10 cellular contexts compared by ENCODE assay signal in the genomic region with DNA sequence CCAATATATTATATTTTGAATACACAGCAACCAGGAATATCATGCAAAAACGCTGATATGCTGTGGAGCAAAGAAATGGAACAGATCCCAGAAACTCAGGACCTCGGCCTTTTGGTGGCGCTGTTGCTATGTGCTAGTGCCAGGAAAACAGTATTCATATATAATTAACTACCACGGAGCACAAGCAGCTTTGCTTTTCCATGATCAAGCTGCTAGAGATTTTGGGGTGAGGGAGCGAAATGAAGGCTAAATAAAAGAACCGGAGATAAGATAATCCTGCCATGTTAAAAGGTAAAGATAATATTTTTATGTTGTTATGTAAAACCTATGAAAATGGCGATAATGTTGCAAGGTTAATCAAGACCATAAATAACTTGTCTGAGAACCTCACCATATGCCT.
DNase-seq lines count a peak whose midpoint lies in the region; ATAC-seq and TF ChIP-seq lines count a peak whose summit lies in the region.
"Had no signal": no experiment of that assay in that cellular context is flagged by ENCODE, and none has a peak within 500 bp of the region (broad histone marks: within the 10 kb centered on the region; RNA-seq: fewer than 3 reads in every experiment).

No MANE protein-coding gene starts in this region.

- TF ChIP-seq CTCF in SK-N-SH (IDR thresholded peaks at IDR 0.05) (peak; percentile 95), neural progenitor cell (IDR thresholded peaks at IDR 0.05) (peak; percentile 95)

- H3K27me3 ChIP-seq in SK-N-SH (ENCODE audit: insufficient read depth) (no peaks in the 10 kb centered on the region), neural progenitor cell (no peaks in the 10 kb centered on the region)

- POLR2A ChIA-PET in SK-N-SH (lab: Yijun Ruan, JAX): interaction anchor here (0.6 kb wide), 1 partner anchor 264 kb away, joined by 3 read pairs; no protein-coding TSS in a partner anchor

- no peaks in the 10 kb centered on the region for H3K36me3 Mint-ChIP-seq in neural progenitor cell
- H3K36me3 Mint-ChIP-seq: activated naive CD4-positive, alpha-beta T cell treated with anti-CD3 and anti-CD28 coated beads, Interleukin-2, amount 50 U/mL, for 24 hours had no signal

- TF ChIP-seq EP300 in SK-N-SH (IDR thresholded peaks at IDR 0.05; ENCODE audit: borderline replicate concordance in 1 of 2, low read depth in 1 of 2, low read length in 1 of 2): 0 out of 4 replicates have a peak, but pooled peaks of 1 of the 2 experiments have one; percentile 12

- H3K4me1 Mint-ChIP-seq in neural progenitor cell: peaks cover 3% of the 10 kb centered on the region
- H3K4me1 Mint-ChIP-seq: activated naive CD4-positive, alpha-beta T cell treated with anti-CD3 and anti-CD28 coated beads, Interleukin-2, amount 50 U/mL, for 24 hours had no signal

- no peak overlapping the region for H3K27ac Mint-ChIP-seq in neural progenitor cell
- H3K27ac Mint-ChIP-seq: activated naive CD4-positive, alpha-beta T cell treated with anti-CD3 and anti-CD28 coated beads, Interleukin-2, amount 50 U/mL, for 24 hours; stimulated activated naive CD8-positive, alpha-beta T cell treated with anti-CD3 and anti-CD28 coated beads, Interleukin-15, Interleukin-2, amounts not matched to agents 100 ng/mL and 50 ng/mL, for 24 hours had no signal

- H2AFZ ChIP-seq in SK-N-SH (ENCODE audit: low read depth): no peak overlapping the region; the same call in 1 of the 2 replicates
- H2AFZ ChIP-seq in neural progenitor cell (replicated peaks): no peak overlapping the region

- H3K4me3 ChIP-seq in SK-N-SH (ENCODE audit: low read depth in 2 of 2, low read length in 1 of 2): no peak overlapping the region; a peak in 1 of 4 replicates
- H3K4me3 ChIP-seq in neural progenitor cell: no peak overlapping the region

- H3K4me1 ChIP-seq in SK-N-SH (ENCODE audit: control insufficient read depth in 1 of 2, insufficient read depth in 2 of 2, low read depth in 1 of 2, low read length in 1 of 2) (no peaks in the 10 kb centered on the region; a peak in 1 of 4 replicates), neural progenitor cell (peaks cover 3% of the 10 kb centered on the region)

- H3K4me3 Mint-ChIP-seq in neural progenitor cell: no peak overlapping the region
- H3K4me3 Mint-ChIP-seq: activated naive CD4-positive, alpha-beta T cell treated with anti-CD3 and anti-CD28 coated beads, Interleukin-2, amount 50 U/mL, for 24 hours; stimulated activated naive CD8-positive, alpha-beta T cell treated with anti-CD3 and anti-CD28 coated beads, Interleukin-15, Interleukin-2, amounts not matched to agents 100 ng/mL and 50 ng/mL, for 24 hours had no signal

- H3K9me3 Mint-ChIP-seq in neural progenitor cell: no peaks in the 10 kb centered on the region
- H3K9me3 Mint-ChIP-seq: activated naive CD4-positive, alpha-beta T cell treated with anti-CD3 and anti-CD28 coated beads, Interleukin-2, amount 50 U/mL, for 24 hours; stimulated activated naive CD8-positive, alpha-beta T cell treated with anti-CD3 and anti-CD28 coated beads, Interleukin-15, Interleukin-2, amounts not matched to agents 100 ng/mL and 50 ng/mL, for 24 hours had no signal

- H3K27ac ChIP-seq in SK-N-SH (ENCODE audit: low read depth in 2 of 2, low read length in 1 of 2): no peak overlapping the region
- no peak overlapping the region for H3K27ac ChIP-seq in neural progenitor cell

- H3K9me3 ChIP-seq in SK-N-SH (no peaks in the 10 kb centered on the region), neural progenitor cell (ENCODE audit: low read depth) (no peaks in the 10 kb centered on the region)

- peak; percentile 89 for TF ChIP-seq RAD21 in SK-N-SH (IDR thresholded peaks at IDR 0.05; ENCODE audit: low read length)

- no peaks in the 10 kb centered on the region for H3K9me2 ChIP-seq in SK-N-SH

- WGBS in SK-N-SH (ENCODE audit: low lambda C conversion rate): 26% methylated on average over 7 of the region's 7 CpGs

- no peaks in the 10 kb centered on the region for H4K20me1 ChIP-seq in SK-N-SH (ENCODE audit: insufficient read depth)
- no peaks in the 10 kb centered on the region for H4K20me1 ChIP-seq in neural progenitor cell (ENCODE audit: low read depth)

- H3K27me3 Mint-ChIP-seq in neural progenitor cell (ENCODE audit: insufficient read depth, low read depth): peaks cover 2% of the 10 kb centered on the region
- H3K27me3 Mint-ChIP-seq: stimulated activated naive CD8-positive, alpha-beta T cell treated with anti-CD3 and anti-CD28 coated beads, Interleukin-15, Interleukin-2, amounts not matched to agents 100 ng/mL and 50 ng/mL, for 24 hours had no signal

- H3F3A ChIP-seq in SK-N-SH (replicated peaks; ENCODE audit: insufficient read depth) (no peaks in the 10 kb centered on the region), neural progenitor cell (ENCODE audit: low read depth) (no peaks in the 10 kb centered on the region)

- no peaks in the 10 kb centered on the region for H3K79me2 ChIP-seq in SK-N-SH (ENCODE audit: insufficient read depth)
- H3K79me2 ChIP-seq in neural progenitor cell (ENCODE audit: low read depth): no peaks in the 10 kb centered on the region

- H3K9ac ChIP-seq in SK-N-SH (no peak overlapping the region), neural progenitor cell (no peak overlapping the region)

- no peak for ATAC-seq in GM19455 (IDR thresholded peaks at IDR 0.05; ENCODE audit: unreplicated experiment)
- ATAC-seq in GM19328 (IDR thresholded peaks at IDR 0.05; ENCODE audit: unreplicated experiment): no peak

- H3K4me2 ChIP-seq in SK-N-SH (no peak overlapping the region), neural progenitor cell (no peak overlapping the region)

- CTCF ChIA-PET in SK-N-SH (lab: Yijun Ruan, JAX): interaction anchor here (0.6 to 1.9 kb wide), 51 partner anchors 8 to 1033 kb away, joined by 3 to 21 read pairs (median 4); no protein-coding TSS in a partner anchor

- H3K36me3 ChIP-seq in SK-N-SH (replicated peaks in 1 of 2; ENCODE audit: control insufficient read depth in 1 of 2, insufficient read depth in 2 of 2, low read length in 1 of 2): no peaks in the 10 kb centered on the region
- no peaks in the 10 kb centered on the region for H3K36me3 ChIP-seq in neural progenitor cell

- DNase-seq in NCI-H345 (lab: John Stamatoyannopoulos, UW) (peak; percentile 5), NCI-H345 treated with DMSO at 0.1 percent for 48 hours (lab: John Stamatoyannopoulos, UW; ENCODE audit: unreplicated experiment) (no peak), LHCN-M2 (ENCODE audit: low read depth) (peak; percentile 65), SK-N-SH (peak; percentile 64), fibroblast of gingiva (ENCODE audit: low read depth) (peak; percentile 63), neural progenitor cell (ENCODE audit: low spot score) (peak; percentile 83)

TF ChIP-seq in SK-N-SH, 30 proteins besides CTCF, POLR2A, EP300 and RAD21:
- TF ChIP-seq YY1 (IDR thresholded peaks at IDR 0.05; ENCODE audit: low read depth) (no peak), MXI1 (IDR thresholded peaks at IDR 0.05; ENCODE audit: low read depth, low read length) (peak; percentile 23; the same call in 1 of the 2 replicates), CHD2 (IDR thresholded peaks at IDR 0.05; ENCODE audit: low read length, partially characterized antibody) (no peak), SMC3 (IDR thresholded peaks at IDR 0.05; ENCODE audit: low read depth, low read length) (peak; percentile 75), EZH2phosphoT487 (IDR thresholded peaks at IDR 0.05; ENCODE audit: borderline replicate concordance, low read depth) (no peak), GATA2 (CRISPR knock-in tag; IDR thresholded peaks at IDR 0.05) (no peak)
